8 cellular contexts compared by ENCODE assay signal in the genomic region with DNA sequence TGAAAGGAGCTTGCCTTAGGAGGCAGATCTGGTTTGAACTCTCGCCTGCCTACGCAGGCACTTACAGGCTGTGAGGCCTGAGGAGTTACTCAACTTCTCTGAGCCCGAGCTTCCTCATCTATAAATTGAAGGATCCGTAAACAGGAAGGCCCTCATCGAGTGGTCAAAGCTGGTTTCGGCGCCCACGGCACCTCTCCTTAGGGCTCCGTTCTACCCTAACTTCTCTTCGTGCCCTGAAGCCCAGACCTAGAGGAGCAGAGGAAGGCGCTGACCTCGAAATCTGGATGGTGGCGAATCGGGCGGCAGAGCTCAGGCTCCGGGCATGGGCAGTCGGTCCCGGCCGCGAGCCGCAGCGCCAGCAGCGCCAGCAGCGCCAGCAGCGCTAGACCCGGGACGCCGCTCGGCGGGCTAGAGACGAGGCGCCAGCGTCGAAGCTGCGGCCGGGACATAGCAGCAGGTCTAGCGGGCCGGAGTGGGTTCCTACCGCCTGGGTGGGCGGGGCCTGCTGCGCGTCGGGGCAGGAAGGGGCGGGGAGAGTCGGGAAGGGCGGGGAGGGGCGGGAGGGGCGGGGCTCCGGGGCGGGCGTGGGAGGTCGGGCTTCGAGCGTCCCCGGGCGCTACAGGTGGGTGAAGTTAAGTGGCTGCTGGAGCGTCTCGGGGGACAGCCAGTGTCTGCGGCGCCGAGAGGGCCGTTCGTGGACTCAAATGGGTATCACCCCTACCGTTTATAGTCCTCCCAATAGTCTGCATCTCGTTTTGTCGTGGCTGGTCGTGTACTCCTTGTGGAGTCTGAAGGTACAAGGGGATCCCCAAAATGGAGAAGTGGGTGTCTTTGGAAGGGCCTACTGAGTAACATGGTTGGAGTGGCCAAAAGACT. TPM values are rescaled to one million over a fixed set of nuclear protein-coding genes. Genes with fewer than 3 reads are reported as not detected.
DNase-seq lines count a peak whose midpoint lies in the region; ATAC-seq and TF ChIP-seq lines count a peak whose summit lies in the region.

A gene with protein sequence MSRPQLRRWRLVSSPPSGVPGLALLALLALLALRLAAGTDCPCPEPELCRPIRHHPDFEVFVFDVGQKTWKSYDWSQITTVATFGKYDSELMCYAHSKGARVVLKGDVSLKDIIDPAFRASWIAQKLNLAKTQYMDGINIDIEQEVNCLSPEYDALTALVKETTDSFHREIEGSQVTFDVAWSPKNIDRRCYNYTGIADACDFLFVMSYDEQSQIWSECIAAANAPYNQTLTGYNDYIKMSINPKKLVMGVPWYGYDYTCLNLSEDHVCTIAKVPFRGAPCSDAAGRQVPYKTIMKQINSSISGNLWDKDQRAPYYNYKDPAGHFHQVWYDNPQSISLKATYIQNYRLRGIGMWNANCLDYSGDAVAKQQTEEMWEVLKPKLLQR (minus strand): TSS at position 474 of the 876 bp plus-strand sequence. CDS start 25 bp downstream, at position 449.

- intact Hi-C loops in dendritic cell treated with granulocyte-macrophage colony-stimulating factor and Interleukin-4, amounts not matched to agents 40 ng/mL and 50 ng/mL, for 4 days (cut with micrococcal nuclease), result loop anchor here (1.0 to 5.0 kb wide), 3 partner anchors 41 to 118 kb away; a partner anchor contains a TSS
- intact Hi-C loops in left lung (cut with DNase I), result no loop called here

- DNase-seq in NCI-H748 (lab: John Stamatoyannopoulos, UW; ENCODE audit: unreplicated experiment) (peak; percentile 90), left lung (peak; percentile 92 to 96)
- peak; percentile 63 to 79 for DNase-seq in activated CD4-positive, alpha-beta T cell treated with anti-CD3 and anti-CD28 coated beads, Interleukin-2, amount 50 U/mL, for 24 hours (ENCODE audit: low read depth in 1 of 2, low spot score in 1 of 2)
- DNase-seq in stimulated activated CD4-positive, alpha-beta T cell treated with anti-CD3 and anti-CD28 coated beads, Interleukin-2, amount 100 ng/mL, for 48 hours, result peak; percentile 73 to 83

- ATAC-seq in GM19324 (IDR thresholded peaks at IDR 0.05; ENCODE audit: low FRiP score, unreplicated experiment) (peak; percentile 96), HG03460 (IDR thresholded peaks at IDR 0.05; ENCODE audit: unreplicated experiment) (peak; percentile 85), left lung (peak; percentile 98)

- H3K4me1 Mint-ChIP-seq in dendritic cell treated with granulocyte-macrophage colony-stimulating factor and Interleukin-4, amounts not matched to agents 40 ng/mL and 50 ng/mL, for 4 days (ENCODE audit: low read depth), result peaks cover 50% of the 10 kb centered on the region

- no peaks in the 10 kb centered on the region for H3K27me3 ChIP-seq in BLaER1 treated with 17β-estradiol and CSF1 and Interleukin-3, amounts not matched to agents 10 nM and 100 nM
- H3K27me3 ChIP-seq in left lung, result no peaks in the 10 kb centered on the region

- H3K4me3 ChIP-seq in BLaER1 treated with 17β-estradiol and CSF1 and Interleukin-3, amounts not matched to agents 10 nM and 100 nM, result peak within 1 kb of the TSS; percentile 63 to 77 (median 70)
- H3K4me3 ChIP-seq in left lung, result peak within 1 kb of the TSS; percentile 53 to 71

- TF ChIP-seq CTCF in left lung (IDR thresholded peaks at IDR 0.05), result no peak

- H3K27ac ChIP-seq in BLaER1 treated with 17β-estradiol and CSF1 and Interleukin-3, amounts not matched to agents 10 nM and 100 nM, result peak within 1 kb of the TSS; percentile 94 to 100 (median 99)
- H3K27ac ChIP-seq in left lung, result peak within 1 kb of the TSS; percentile 99 to 100

- H4K20me1 ChIP-seq in BLaER1 treated with 17β-estradiol and CSF1 and Interleukin-3, amounts not matched to agents 10 nM and 100 nM, result no peaks in the 10 kb centered on the region; a peak in 1 of 22 replicates

- peak within 1 kb of the TSS; percentile 75 to 99 (median 91) for H3K4me2 ChIP-seq in BLaER1 treated with 17β-estradiol and CSF1 and Interleukin-3, amounts not matched to agents 10 nM and 100 nM

- peak within 1 kb of the TSS; percentile 92 to 100 (median 98) for H3K9ac ChIP-seq in BLaER1 treated with 17β-estradiol and CSF1 and Interleukin-3, amounts not matched to agents 10 nM and 100 nM

- peak within 1 kb of the TSS; percentile 97 for H3K4me3 Mint-ChIP-seq in dendritic cell treated with granulocyte-macrophage colony-stimulating factor and Interleukin-4, amounts not matched to agents 40 ng/mL and 50 ng/mL, for 4 days

- H3K4me1 ChIP-seq in BLaER1 treated with 17β-estradiol and CSF1 and Interleukin-3, amounts not matched to agents 10 nM and 100 nM, result peaks cover 15 to 46% (median 22%) of the 10 kb centered on the region in 10 experiments
- peaks cover 0 to 38% of the 10 kb centered on the region in 2 donors for H3K4me1 ChIP-seq in left lung

- H3K36me3 Mint-ChIP-seq in dendritic cell treated with granulocyte-macrophage colony-stimulating factor and Interleukin-4, amounts not matched to agents 40 ng/mL and 50 ng/mL, for 4 days (ENCODE audit: low read depth), result peaks cover 38% of the 10 kb centered on the region

- H3K9me3 Mint-ChIP-seq in dendritic cell treated with granulocyte-macrophage colony-stimulating factor and Interleukin-4, amounts not matched to agents 40 ng/mL and 50 ng/mL, for 4 days, result peaks cover 7% of the 10 kb centered on the region

- peaks cover 4 to 49% (median 15%) of the 10 kb centered on the region in 11 experiments; a peak in 20 of 22 replicates for H3K36me3 ChIP-seq in BLaER1 treated with 17β-estradiol and CSF1 and Interleukin-3, amounts not matched to agents 10 nM and 100 nM
- peaks cover 0 to 5% of the 10 kb centered on the region in 2 donors for H3K36me3 ChIP-seq in left lung

- no peaks in the 10 kb centered on the region for H3K27me3 Mint-ChIP-seq in dendritic cell treated with granulocyte-macrophage colony-stimulating factor and Interleukin-4, amounts not matched to agents 40 ng/mL and 50 ng/mL, for 4 days

- peak within 1 kb of the TSS; percentile 100 for H3K27ac Mint-ChIP-seq in dendritic cell treated with granulocyte-macrophage colony-stimulating factor and Interleukin-4, amounts not matched to agents 40 ng/mL and 50 ng/mL, for 4 days

- 0 out of 22 replicates have a peak, but pooled peaks cover 0 to 2% (median 0%) of the 10 kb centered on the region in 11 experiments for H3K9me3 ChIP-seq in BLaER1 treated with 17β-estradiol and CSF1 and Interleukin-3, amounts not matched to agents 10 nM and 100 nM (replicated peaks in 1 of 11)
- no peaks in the 10 kb centered on the region for H3K9me3 ChIP-seq in left lung

RNA-seq across cellular contexts. Expression of the gene that starts here (rescaled TPM):
- 10 to 100 TPM; 22.1 to 25.7 TPM for total RNA-seq in left lung

Comparison
In these comparisons a context has a peak if more than half of its experiments do, and no peak if none do; other contexts are left out.
1. Peak in every context shown above with its lines: DNase-seq, ATAC-seq, H3K4me3 ChIP-seq and H3K27ac ChIP-seq.